ENCODE assay signal across 20 cellular contexts in genomic region chr5:73858786-73859185, GRCh38.
DNase-seq lines count a peak whose midpoint lies in the region; ATAC-seq and TF ChIP-seq lines count a peak whose summit lies in the region.
"Had no signal": no experiment of that assay in that cellular context is flagged by ENCODE, and none has a peak within 500 bp of the region (broad histone marks: within the 10 kb centered on the region; RNA-seq: fewer than 3 reads in every experiment).

No MANE protein-coding gene starts in this region.

- H3K4me3 Mint-ChIP-seq in effector memory CD8-positive, alpha-beta T cell, result no peak overlapping the region
- H3K4me3 Mint-ChIP-seq: CD4-positive, alpha-beta T cell had no signal

- TF ChIP-seq CTCF in breast epithelium (IDR thresholded peaks at IDR 0.05) (no peak), right lobe of liver (IDR thresholded peaks at IDR 0.05) (no peak)

- H3K4me2 ChIP-seq in BLaER1 (peak overlapping the region; percentile 82), GM23248 (ENCODE audit: unreplicated experiment) (no peak overlapping the region)
- H3K4me2 ChIP-seq: A549 had no signal

- TF ChIP-seq POLR2A in breast epithelium (IDR thresholded peaks at IDR 0.05) (no peak), right lobe of liver (IDR thresholded peaks at IDR 0.05) (no peak)

- H3F3A ChIP-seq in GM23248 (ENCODE audit: insufficient read depth), result no peaks in the 10 kb centered on the region

- intact Hi-C loops in breast epithelium (cut with DNase I; ENCODE audit: low total_unique reads), result no loop called here
- intact Hi-C loops in right lobe of liver (cut with DNase I), result no loop called here

- H3K9ac ChIP-seq in BLaER1, result no peak overlapping the region
- H3K9ac ChIP-seq in GM23248, result no peak overlapping the region

- H3K4me1 ChIP-seq in BLaER1, result peaks cover 82% of the 10 kb centered on the region
- H3K4me1 ChIP-seq in GM23248 (ENCODE audit: insufficient read depth), result peaks cover 19% of the 10 kb centered on the region
- H3K4me1 ChIP-seq in breast epithelium, result peaks cover 0 to 2% of the 10 kb centered on the region in 2 donors
- peaks cover 0 to 43% (median 9%) of the 10 kb centered on the region in 4 donors for H3K4me1 ChIP-seq in right lobe of liver
- H3K4me1 ChIP-seq: HAP-1 had no signal

- H3K9me3 ChIP-seq in BLaER1, result 0 out of 2 replicates have a peak, but pooled peaks cover 4% of the 10 kb centered on the region
- no peaks in the 10 kb centered on the region for H3K9me3 ChIP-seq in GM23248 (ENCODE audit: low read depth)
- H3K9me3 ChIP-seq in breast epithelium, result no peaks in the 10 kb centered on the region
- no peaks in the 10 kb centered on the region for H3K9me3 ChIP-seq in right lobe of liver
- H3K9me3 ChIP-seq: A549, HAP-1 had no signal

- H3K9me2 ChIP-seq in GM23248 (ENCODE audit: insufficient read depth), result no peaks in the 10 kb centered on the region

- H3K4me3 ChIP-seq in BLaER1 (no peak overlapping the region), GM23248 (no peak overlapping the region), breast epithelium (no peak overlapping the region), right lobe of liver (no peak overlapping the region)
- H3K4me3 ChIP-seq: A549, HAP-1 had no signal

- H3K36me3 ChIP-seq in BLaER1, result no peaks in the 10 kb centered on the region
- 0 out of 2 replicates have a peak, but pooled peaks cover 4% of the 10 kb centered on the region for H3K36me3 ChIP-seq in GM23248 (ENCODE audit: low read depth)
- no peaks in the 10 kb centered on the region for H3K36me3 ChIP-seq in breast epithelium
- no peaks in the 10 kb centered on the region for H3K36me3 ChIP-seq in right lobe of liver
- H3K36me3 ChIP-seq: HAP-1 had no signal

- no peaks in the 10 kb centered on the region for H3K27me3 ChIP-seq in BLaER1
- no peaks in the 10 kb centered on the region for H3K27me3 ChIP-seq in GM23248 (replicated peaks; ENCODE audit: insufficient read depth)
- H3K27me3 ChIP-seq in breast epithelium, result no peaks in the 10 kb centered on the region
- H3K27me3 ChIP-seq in right lobe of liver, result no peaks in the 10 kb centered on the region

- H3K27me3 Mint-ChIP-seq in effector memory CD8-positive, alpha-beta T cell, result peaks cover 0 to 19% of the 10 kb centered on the region in 2 donors

- DNase-seq in GM23248 (peak; percentile 11), breast epithelium (ENCODE audit: low spot score in 2 of 2) (no peak), right lobe of liver (no peak), LoVo (ENCODE audit: low spot score) (no peak)
- DNase-seq in activated naive CD4-positive, alpha-beta T cell treated with anti-CD3 and anti-CD28 coated beads, Interleukin-2, amount 50 U/mL, for 16 hours, result no peak
- no peak for DNase-seq in effector memory CD8-positive, alpha-beta T cell
- DNase-seq: Calu3; CD4-positive, alpha-beta T cell; DMS53; IMR-90; Karpas-422; NCI-H1436 treated with DMSO at 0.1 percent for 48 hours; NCI-H2029 treated with DMSO at 0.1 percent for 48 hours; NCI-H510A; NCI-H774 had no signal

- in situ Hi-C loops in GM23248 (cut with MboI), result no loop called here

- no peaks in the 10 kb centered on the region for H3K4me1 Mint-ChIP-seq in effector memory CD8-positive, alpha-beta T cell (ENCODE audit: low read depth in 2 of 2)

- H2AFZ ChIP-seq in GM23248, result no peak overlapping the region

- no peak overlapping the region for H3K27ac Mint-ChIP-seq in effector memory CD8-positive, alpha-beta T cell
- H3K27ac Mint-ChIP-seq: CD4-positive, alpha-beta T cell had no signal

- H3K36me3 Mint-ChIP-seq in effector memory CD8-positive, alpha-beta T cell (ENCODE audit: insufficient read depth), result no peaks in the 10 kb centered on the region

- peak overlapping the region; percentile 18; the same call in 1 of the 2 replicates for H3K27ac ChIP-seq in BLaER1
- H3K27ac ChIP-seq in GM23248, result no peak overlapping the region
- peak overlapping the region; percentile 50 to 55 for H3K27ac ChIP-seq in breast epithelium
- peak overlapping the region in 2 of 3 donors; percentile 65 to 78 for H3K27ac ChIP-seq in right lobe of liver
- H3K27ac ChIP-seq: RWPE1 had no signal

- H4K20me1 ChIP-seq in BLaER1, result no peaks in the 10 kb centered on the region
- H4K20me1 ChIP-seq in GM23248 (ENCODE audit: insufficient read depth), result no peaks in the 10 kb centered on the region

- no peaks in the 10 kb centered on the region for H3K9me3 Mint-ChIP-seq in effector memory CD8-positive, alpha-beta T cell
- H3K9me3 Mint-ChIP-seq: CD4-positive, alpha-beta T cell had no signal

- no peak for ATAC-seq in right lobe of liver
- no peak for ATAC-seq in effector memory CD8-positive, alpha-beta T cell (replicated peaks)
- ATAC-seq in GM21529 (IDR thresholded peaks at IDR 0.05; ENCODE audit: unreplicated experiment), result no peak
- ATAC-seq: A549 had no signal

- H3K79me2 ChIP-seq in GM23248 (ENCODE audit: insufficient read depth), result no peaks in the 10 kb centered on the region

- 66 to 76% methylated on average over 3 of the region's 3 CpGs for WGBS in GM23248 (ENCODE audit: low coverage in 1 of 2, low lambda C conversion rate in 2 of 2, missing lambda C conversion rate in 2 of 2), 2 experiments
- WGBS in right lobe of liver (ENCODE audit: insufficient coverage, low coverage, low lambda C conversion rate, missing lambda C conversion rate), result 75% methylated on average over 2 of the region's 3 CpGs
